In the genomic region with DNA sequence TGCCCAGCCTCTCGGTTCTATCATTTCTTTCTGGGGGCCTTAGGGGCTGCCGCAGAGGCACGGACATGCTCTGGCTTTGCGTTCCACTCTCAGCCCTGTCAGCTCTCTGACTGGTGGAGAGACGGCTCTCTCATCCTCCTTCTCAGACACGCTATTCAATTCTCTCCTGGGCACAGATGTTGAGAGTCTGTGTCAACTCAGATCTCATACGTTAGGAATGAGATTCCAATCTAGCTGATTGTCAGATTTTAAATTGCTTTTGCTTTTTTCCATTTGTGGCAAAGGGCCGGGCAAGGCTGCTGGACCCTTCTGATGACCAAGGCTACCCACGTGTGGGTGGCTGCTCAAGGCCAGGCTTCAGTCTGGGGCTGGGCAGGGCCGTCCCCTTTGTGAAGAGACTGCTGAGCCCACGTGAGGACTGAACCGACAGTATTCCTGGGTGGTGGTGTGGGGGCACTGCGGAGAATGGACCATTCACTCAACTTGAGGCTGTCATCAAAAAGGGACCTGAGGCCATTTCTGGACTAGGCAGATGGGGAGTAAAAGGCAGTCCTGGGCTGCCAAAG, we compare ENCODE assay signal across 17 cellular contexts.
DNase-seq lines count a peak whose midpoint lies in the region; FAIRE-seq and TF ChIP-seq lines count a peak whose summit lies in the region.
"Had no signal": no experiment of that assay in that cellular context is flagged by ENCODE, and none has a peak within 500 bp of the region (broad histone marks: within the 10 kb centered on the region; RNA-seq: fewer than 3 reads in every experiment).

No MANE protein-coding gene starts in this region.

- intact Hi-C loops in activated T-helper 2 cell treated with anti-CD3 and anti-CD28 coated beads, Interferon-gamma antibody, Interleukin-2, Interleukin-4, amounts not matched to agents 10 μg/mL and 5 μg/mL and 100 μg/mL, durations not matched to agents 14 hours and 24 hours and 36 hours (cut with micrococcal nuclease) = no loop called here

- H3K36me3 Mint-ChIP-seq in astrocyte (ENCODE audit: low read depth, unreplicated experiment) = peaks cover 22% of the 10 kb centered on the region
- peaks cover 26% of the 10 kb centered on the region for H3K36me3 Mint-ChIP-seq in activated T-helper 2 cell treated with anti-CD3 and anti-CD28 coated beads, Interferon-gamma antibody, Interleukin-2, Interleukin-4, amounts not matched to agents 10 μg/mL and 5 μg/mL and 100 μg/mL, durations not matched to agents 14 hours and 24 hours and 36 hours (ENCODE audit: low read depth)

- no peak overlapping the region for H3K4me3 Mint-ChIP-seq in astrocyte (ENCODE audit: unreplicated experiment)
- no peak overlapping the region for H3K4me3 Mint-ChIP-seq in activated T-helper 2 cell treated with anti-CD3 and anti-CD28 coated beads, Interferon-gamma antibody, Interleukin-2, Interleukin-4, amounts not matched to agents 10 μg/mL and 5 μg/mL and 100 μg/mL, durations not matched to agents 14 hours and 24 hours and 36 hours (ENCODE audit: low read depth)
- H3K4me3 Mint-ChIP-seq: HFFc6 had no signal

- no peaks in the 10 kb centered on the region for H3K9me3 Mint-ChIP-seq in astrocyte (ENCODE audit: unreplicated experiment)
- no peaks in the 10 kb centered on the region for H3K9me3 Mint-ChIP-seq in activated T-helper 2 cell treated with anti-CD3 and anti-CD28 coated beads, Interferon-gamma antibody, Interleukin-2, Interleukin-4, amounts not matched to agents 10 μg/mL and 5 μg/mL and 100 μg/mL, durations not matched to agents 14 hours and 24 hours and 36 hours
- H3K9me3 Mint-ChIP-seq: HFFc6 had no signal

- H3K27ac Mint-ChIP-seq in astrocyte (ENCODE audit: unreplicated experiment) = no peak overlapping the region
- no peak overlapping the region for H3K27ac Mint-ChIP-seq in activated T-helper 2 cell treated with anti-CD3 and anti-CD28 coated beads, Interferon-gamma antibody, Interleukin-2, Interleukin-4, amounts not matched to agents 10 μg/mL and 5 μg/mL and 100 μg/mL, durations not matched to agents 14 hours and 24 hours and 36 hours
- H3K27ac Mint-ChIP-seq: HFFc6 had no signal

- no peak for FAIRE-seq in astrocyte (lab: Jason Lieb, UNC)

- no peaks in the 10 kb centered on the region for H3K27me3 Mint-ChIP-seq in astrocyte (ENCODE audit: low read depth, unreplicated experiment)
- H3K27me3 Mint-ChIP-seq in activated T-helper 2 cell treated with anti-CD3 and anti-CD28 coated beads, Interferon-gamma antibody, Interleukin-2, Interleukin-4, amounts not matched to agents 10 μg/mL and 5 μg/mL and 100 μg/mL, durations not matched to agents 14 hours and 24 hours and 36 hours (ENCODE audit: low read depth) = no peaks in the 10 kb centered on the region

- H3K27ac ChIP-seq in astrocyte (ENCODE audit: low read depth, low read length) = no peak overlapping the region
- peak overlapping the region; percentile 56 for H3K27ac ChIP-seq in layer of hippocampus (ENCODE audit: low read depth, low read length)
- peak overlapping the region; percentile 14 for H3K27ac ChIP-seq in substantia nigra (ENCODE audit: low read depth, low read length, poor library complexity, severe bottlenecking)
- H3K27ac ChIP-seq: BLaER1 treated with 17β-estradiol and CSF1 and Interleukin-3, amounts not matched to agents 10 nM and 100 nM; HL-60; PC-9 had no signal

- no peak overlapping the region for H2AFZ ChIP-seq in astrocyte (ENCODE audit: low read depth, low read length)
- H2AFZ ChIP-seq: PC-9 had no signal

- peaks cover 7% of the 10 kb centered on the region for H3K4me1 Mint-ChIP-seq in astrocyte (ENCODE audit: low read depth, unreplicated experiment)
- no peaks in the 10 kb centered on the region for H3K4me1 Mint-ChIP-seq in activated T-helper 2 cell treated with anti-CD3 and anti-CD28 coated beads, Interferon-gamma antibody, Interleukin-2, Interleukin-4, amounts not matched to agents 10 μg/mL and 5 μg/mL and 100 μg/mL, durations not matched to agents 14 hours and 24 hours and 36 hours (ENCODE audit: low read depth)

- DNase-seq in GM03348 (ENCODE audit: low spot score) (peak; percentile 84), astrocyte (ENCODE audit: low read depth) (peak; percentile 10), substantia nigra (lab: John Stamatoyannopoulos, UW) (peak in 3 of 49 donors; percentile 23 to 24 (median 24)), dedifferentiated amniotic fluid mesenchymal stem cell (ENCODE audit: extremely low spot score) (no peak)
- DNase-seq in activated T-helper 2 cell treated with anti-CD3 and anti-CD28 coated beads, Interferon-gamma antibody, Interleukin-2, Interleukin-4, amounts not matched to agents 10 μg/mL and 5 μg/mL and 100 μg/mL, durations not matched to agents 14 hours and 24 hours and 36 hours (ENCODE audit: low spot score) = no peak
- DNase-seq in activated naive CD4-positive, alpha-beta T cell treated with anti-CD3 and anti-CD28 coated beads, Interleukin-2, amount 50 U/mL, for 16 hours = no peak
- DNase-seq: GF-D8; HFFc6; NCI-H1048; NCI-H146; NCI-H226; NCI-H526 treated with DMSO at 0.1 percent for 48 hours; NK-92 treated with Interleukin-12 subunit alpha and Interleukin-12 subunit beta, amount 100 ng/mL, for 24 hours; PC-9 had no signal

- no peak overlapping the region for H3K4me2 ChIP-seq in astrocyte (ENCODE audit: low read length)
- H3K4me2 ChIP-seq: BLaER1 treated with 17β-estradiol and CSF1 and Interleukin-3, amounts not matched to agents 10 nM and 100 nM; PC-9 had no signal

- no peak overlapping the region for H3K9ac ChIP-seq in astrocyte (ENCODE audit: low read length)
- H3K9ac ChIP-seq: BLaER1 treated with 17β-estradiol and CSF1 and Interleukin-3, amounts not matched to agents 10 nM and 100 nM had no signal

- H3K9me3 ChIP-seq in astrocyte (ENCODE audit: insufficient read depth, low read depth, low read length) = no peaks in the 10 kb centered on the region
- H3K9me3 ChIP-seq: BLaER1 treated with 17β-estradiol and CSF1 and Interleukin-3, amounts not matched to agents 10 nM and 100 nM had no signal

- no peak for TF ChIP-seq CTCF in astrocyte (IDR thresholded peaks at IDR 0.05; ENCODE audit: insufficient read depth, low read depth, low read length)

- H4K20me1 ChIP-seq in astrocyte (ENCODE audit: insufficient read depth, low read length) = peaks cover 6% of the 10 kb centered on the region

- no peaks in the 10 kb centered on the region for H3K4me1 ChIP-seq in astrocyte (ENCODE audit: insufficient read depth, low read length)

- H3K79me2 ChIP-seq in astrocyte (ENCODE audit: insufficient read depth, low read length) = no peaks in the 10 kb centered on the region

- peaks cover 57% of the 10 kb centered on the region for H3K36me3 ChIP-seq in astrocyte (ENCODE audit: insufficient read depth, low read length)

- H3K4me3 ChIP-seq in astrocyte (ENCODE audit: insufficient read depth, low read depth, low read length) = no peak overlapping the region
- H3K4me3 ChIP-seq: BLaER1 treated with 17β-estradiol and CSF1 and Interleukin-3, amounts not matched to agents 10 nM and 100 nM; PC-9 had no signal

- H3K27me3 ChIP-seq in astrocyte (ENCODE audit: insufficient read depth, low read length) (no peaks in the 10 kb centered on the region), layer of hippocampus (ENCODE audit: control insufficient read depth, insufficient read depth, low read length) (no peaks in the 10 kb centered on the region)
- H3K27me3 ChIP-seq: BLaER1 treated with 17β-estradiol and CSF1 and Interleukin-3, amounts not matched to agents 10 nM and 100 nM had no signal

Comparison
In these comparisons a context has a peak if more than half of its experiments do, and no peak if none do; other contexts are left out.
1. DNase-seq: peak in GM03348 (single experiment) and astrocyte (single experiment); none in activated T-helper 2 cell treated with anti-CD3 and anti-CD28 coated beads, Interferon-gamma antibody, Interleukin-2, Interleukin-4, amounts not matched to agents 10 μg/mL and 5 μg/mL and 100 μg/mL, durations not matched to agents 14 hours and 24 hours and 36 hours (single experiment), dedifferentiated amniotic fluid mesenchymal stem cell (single experiment) and activated naive CD4-positive, alpha-beta T cell treated with anti-CD3 and anti-CD28 coated beads, Interleukin-2, amount 50 U/mL, for 16 hours (single experiment).